Comparison of ENCODE assay signal across 16 cellular contexts in the genomic region with DNA sequence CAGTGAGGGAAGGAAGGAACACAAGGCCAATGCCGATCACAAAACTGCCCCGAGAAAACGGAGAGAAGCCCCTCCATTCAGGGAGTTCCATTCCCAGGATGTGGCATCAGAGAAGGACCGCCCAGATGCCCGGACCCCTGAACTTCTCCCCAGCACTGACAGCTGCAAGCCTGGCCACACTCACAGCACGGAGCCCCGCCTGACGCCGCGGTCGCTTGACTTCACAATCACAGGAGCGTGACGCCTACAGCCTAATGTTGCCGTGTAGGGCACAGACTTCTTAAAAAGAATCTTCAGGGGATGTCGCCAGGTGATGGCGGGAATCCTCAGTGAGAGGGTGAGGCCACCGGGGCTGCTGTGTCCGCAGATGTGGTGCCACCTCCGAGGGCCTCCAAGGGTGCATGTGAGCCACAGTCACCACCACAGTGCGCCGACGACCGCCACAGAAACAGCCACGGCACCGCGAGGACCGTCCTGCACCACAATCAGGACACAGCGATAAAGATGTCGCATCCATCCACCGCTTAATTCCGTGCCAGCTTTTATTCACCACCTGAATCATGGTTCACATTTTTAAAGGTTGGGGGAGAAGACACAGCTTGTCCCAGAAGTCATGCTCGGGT.
"Had no signal": no experiment of that assay in that cellular context is flagged by ENCODE, and none has a peak within 500 bp of the region (broad histone marks: within the 10 kb centered on the region; RNA-seq: fewer than 3 reads in every experiment).

No MANE protein-coding gene starts in this region.

- H3K36me3 ChIP-seq: adrenal gland, cardiac muscle cell, left lung, sigmoid colon had no signal

- H3K36me3 Mint-ChIP-seq: activated naive CD4-positive, alpha-beta T cell treated with anti-CD3 and anti-CD28 coated beads, Interleukin-2, amount 50 U/mL, for 24 hours had no signal

- H2AFZ ChIP-seq: hepatocyte had no signal

- H3K27ac Mint-ChIP-seq: activated naive CD4-positive, alpha-beta T cell treated with anti-CD3 and anti-CD28 coated beads, Interleukin-2, amount 50 U/mL, for 24 hours; activated T-helper 2 cell treated with anti-CD3 and anti-CD28 coated beads, Interferon-gamma antibody, Interleukin-2, Interleukin-4, amounts not matched to agents 10 μg/mL and 5 μg/mL and 100 μg/mL, durations not matched to agents 14 hours and 24 hours and 36 hours; naive B cell had no signal

- ATAC-seq: esophagus mucosa, left lung, psoas muscle had no signal

- DNase-seq: activated CD4-positive, alpha-beta T cell treated with anti-CD3 and anti-CD28 coated beads for 48 hours; activated T-cell treated with anti-CD3 and anti-CD28 coated beads, Interleukin-2, amount 50 U/mL, for 1 hour; mammary epithelial cell; naive B cell; nucleus accumbens; sigmoid colon; stimulated activated CD4-positive, alpha-beta T cell treated with anti-CD3 and anti-CD28 coated beads, Interleukin-1b, Interleukin-23, amount 100 ng/mL, for 48 hours; T-helper 2 cell had no signal

- H3K27ac ChIP-seq: adrenal gland, cardiac muscle cell, hepatocyte, left lung, psoas muscle, sigmoid colon had no signal

- H3K9me3 Mint-ChIP-seq: activated naive CD4-positive, alpha-beta T cell treated with anti-CD3 and anti-CD28 coated beads, Interleukin-2, amount 50 U/mL, for 24 hours; activated T-helper 2 cell treated with anti-CD3 and anti-CD28 coated beads, Interferon-gamma antibody, Interleukin-2, Interleukin-4, amounts not matched to agents 10 μg/mL and 5 μg/mL and 100 μg/mL, durations not matched to agents 14 hours and 24 hours and 36 hours had no signal

- H3K4me1 Mint-ChIP-seq: activated naive CD4-positive, alpha-beta T cell treated with anti-CD3 and anti-CD28 coated beads, Interleukin-2, amount 50 U/mL, for 24 hours; naive B cell had no signal

- H3K4me3 Mint-ChIP-seq: activated naive CD4-positive, alpha-beta T cell treated with anti-CD3 and anti-CD28 coated beads, Interleukin-2, amount 50 U/mL, for 24 hours; naive B cell had no signal

- H3K4me3 ChIP-seq: adrenal gland, cardiac muscle cell, hepatocyte, left lung, psoas muscle, sigmoid colon had no signal

- H3K4me2 ChIP-seq: hepatocyte had no signal

- H3K4me1 ChIP-seq: adrenal gland, left lung, psoas muscle, sigmoid colon had no signal

- H3K27me3 ChIP-seq: adrenal gland, hepatocyte had no signal

- H3K79me2 ChIP-seq: hepatocyte had no signal

- H3K9me3 ChIP-seq: adrenal gland, left lung, psoas muscle, sigmoid colon had no signal
